ENCODE assay signal across 1 cellular context in the genomic region with DNA sequence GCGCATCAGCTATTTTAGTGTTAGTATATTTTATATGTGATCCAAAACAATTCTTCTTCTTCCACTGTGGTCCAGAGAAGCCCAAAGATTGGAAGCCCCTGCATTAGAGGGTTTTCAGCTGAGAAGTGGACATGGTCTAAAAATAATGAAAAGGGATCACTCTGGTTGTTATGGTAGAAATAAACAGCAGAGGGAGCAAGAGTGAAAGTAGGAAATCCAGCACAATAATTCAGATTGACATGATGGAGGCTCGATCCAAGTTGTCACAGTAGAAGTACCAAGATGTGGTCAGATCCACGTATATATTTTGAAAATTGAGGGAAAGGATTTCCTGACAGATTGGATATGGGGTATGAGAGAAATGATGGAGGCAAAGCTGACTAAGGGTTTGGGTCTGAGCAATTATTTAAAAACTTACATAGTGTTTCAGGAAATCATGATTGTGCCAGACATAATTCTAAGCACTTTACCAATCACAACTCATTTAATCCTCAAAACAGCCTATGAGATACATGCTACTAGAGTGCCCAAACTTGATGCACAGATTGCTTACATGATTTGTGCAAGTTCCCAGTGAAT.
TF ChIP-seq lines count a peak whose summit lies in the region.

No MANE protein-coding gene starts in this region.

TF ChIP-seq in HepG2, 621 proteins besides CTCF, POLR2A, EP300 and RAD21:
- TF ChIP-seq ZNF431 (CRISPR knock-in tag; IDR thresholded peaks at IDR 0.05; ENCODE audit: borderline replicate concordance, low read depth), result no peak
- TF ChIP-seq SMC3 (IDR thresholded peaks at IDR 0.05; ENCODE audit: low read length), result peak; percentile 45
- no peak for TF ChIP-seq NR3C1 (CRISPR knock-in tag; IDR thresholded peaks at IDR 0.05)
- no peak for TF ChIP-seq ZMAT3 (CRISPR knock-in tag; conservative IDR thresholded peaks at IDR 0.05)
- TF ChIP-seq, protein P1, sequence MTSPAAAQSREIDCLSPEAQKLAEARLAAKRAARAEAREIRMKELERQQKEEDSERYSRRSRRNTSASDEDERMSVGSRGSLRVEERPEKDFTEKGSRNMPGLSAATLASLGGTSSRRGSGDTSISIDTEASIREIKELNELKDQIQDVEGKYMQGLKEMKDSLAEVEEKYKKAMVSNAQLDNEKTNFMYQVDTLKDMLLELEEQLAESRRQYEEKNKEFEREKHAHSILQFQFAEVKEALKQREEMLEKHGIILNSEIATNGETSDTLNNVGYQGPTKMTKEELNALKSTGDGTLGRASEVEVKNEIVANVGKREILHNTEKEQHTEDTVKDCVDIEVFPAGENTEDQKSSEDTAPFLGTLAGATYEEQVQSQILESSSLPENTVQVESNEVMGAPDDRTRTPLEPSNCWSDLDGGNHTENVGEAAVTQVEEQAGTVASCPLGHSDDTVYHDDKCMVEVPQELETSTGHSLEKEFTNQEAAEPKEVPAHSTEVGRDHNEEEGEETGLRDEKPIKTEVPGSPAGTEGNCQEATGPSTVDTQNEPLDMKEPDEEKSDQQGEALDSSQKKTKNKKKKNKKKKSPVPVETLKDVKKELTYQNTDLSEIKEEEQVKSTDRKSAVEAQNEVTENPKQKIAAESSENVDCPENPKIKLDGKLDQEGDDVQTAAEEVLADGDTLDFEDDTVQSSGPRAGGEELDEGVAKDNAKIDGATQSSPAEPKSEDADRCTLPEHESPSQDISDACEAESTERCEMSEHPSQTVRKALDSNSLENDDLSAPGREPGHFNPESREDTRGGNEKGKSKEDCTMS (CRISPR knock-in tag; conservative IDR thresholded peaks at IDR 0.05), result no peak
- TF ChIP-seq, protein P2, sequence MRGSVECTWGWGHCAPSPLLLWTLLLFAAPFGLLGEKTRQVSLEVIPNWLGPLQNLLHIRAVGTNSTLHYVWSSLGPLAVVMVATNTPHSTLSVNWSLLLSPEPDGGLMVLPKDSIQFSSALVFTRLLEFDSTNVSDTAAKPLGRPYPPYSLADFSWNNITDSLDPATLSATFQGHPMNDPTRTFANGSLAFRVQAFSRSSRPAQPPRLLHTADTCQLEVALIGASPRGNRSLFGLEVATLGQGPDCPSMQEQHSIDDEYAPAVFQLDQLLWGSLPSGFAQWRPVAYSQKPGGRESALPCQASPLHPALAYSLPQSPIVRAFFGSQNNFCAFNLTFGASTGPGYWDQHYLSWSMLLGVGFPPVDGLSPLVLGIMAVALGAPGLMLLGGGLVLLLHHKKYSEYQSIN (CRISPR knock-in tag; IDR thresholded peaks at IDR 0.05; ENCODE audit: borderline replicate concordance), result no peak
- TF ChIP-seq STAG1 (CRISPR knock-in tag; IDR thresholded peaks at IDR 0.05), result peak; percentile 50
- TF ChIP-seq SUZ12 (IDR thresholded peaks at IDR 0.05; ENCODE audit: low read depth, low read length), result no peak
- no peak for TF ChIP-seq ZNF12 (CRISPR knock-in tag; IDR thresholded peaks at IDR 0.05)
- TF ChIP-seq, protein P3, sequence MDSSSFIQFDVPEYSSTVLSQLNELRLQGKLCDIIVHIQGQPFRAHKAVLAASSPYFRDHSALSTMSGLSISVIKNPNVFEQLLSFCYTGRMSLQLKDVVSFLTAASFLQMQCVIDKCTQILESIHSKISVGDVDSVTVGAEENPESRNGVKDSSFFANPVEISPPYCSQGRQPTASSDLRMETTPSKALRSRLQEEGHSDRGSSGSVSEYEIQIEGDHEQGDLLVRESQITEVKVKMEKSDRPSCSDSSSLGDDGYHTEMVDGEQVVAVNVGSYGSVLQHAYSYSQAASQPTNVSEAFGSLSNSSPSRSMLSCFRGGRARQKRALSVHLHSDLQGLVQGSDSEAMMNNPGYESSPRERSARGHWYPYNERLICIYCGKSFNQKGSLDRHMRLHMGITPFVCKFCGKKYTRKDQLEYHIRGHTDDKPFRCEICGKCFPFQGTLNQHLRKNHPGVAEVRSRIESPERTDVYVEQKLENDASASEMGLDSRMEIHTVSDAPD (CRISPR knock-in tag; IDR thresholded peaks at IDR 0.05), result no peak
- TF ChIP-seq, protein P4, sequence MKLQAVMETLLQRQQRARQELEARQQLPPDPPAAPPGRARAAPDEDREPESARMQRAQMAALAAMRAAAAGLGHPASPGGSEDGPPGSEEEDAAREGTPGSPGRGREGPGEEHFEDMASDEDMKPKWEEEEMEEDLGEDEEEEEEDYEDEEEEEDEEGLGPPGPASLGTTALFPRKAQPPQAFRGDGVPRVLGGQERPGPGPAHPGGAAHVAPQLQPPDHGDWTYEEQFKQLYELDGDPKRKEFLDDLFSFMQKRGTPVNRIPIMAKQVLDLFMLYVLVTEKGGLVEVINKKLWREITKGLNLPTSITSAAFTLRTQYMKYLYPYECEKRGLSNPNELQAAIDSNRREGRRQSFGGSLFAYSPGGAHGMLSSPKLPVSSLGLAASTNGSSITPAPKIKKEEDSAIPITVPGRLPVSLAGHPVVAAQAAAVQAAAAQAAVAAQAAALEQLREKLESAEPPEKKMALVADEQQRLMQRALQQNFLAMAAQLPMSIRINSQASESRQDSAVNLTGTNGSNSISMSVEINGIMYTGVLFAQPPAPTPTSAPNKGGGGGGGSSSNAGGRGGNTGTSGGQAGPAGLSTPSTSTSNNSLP (IDR thresholded peaks at IDR 0.05; ENCODE audit: low read depth, low read length), result 0 out of 2 replicates have a peak, but pooled peaks have one; percentile 35
- TF ChIP-seq MAFK (conservative IDR thresholded peaks at IDR 0.05 in 1 of 2, IDR thresholded peaks at IDR 0.05 in 1 of 2; ENCODE audit: low read length in 2 of 2), result peak in 1 of 2 experiments; percentile 31; a peak in 1 of 4 replicates
